8 cellular contexts compared by ENCODE assay signal in genomic region chr7:2555121-2556052, GRCh38. TPM values are rescaled to one million over a fixed set of nuclear protein-coding genes. Genes with fewer than 3 reads are reported as not detected.
DNase-seq lines count a peak whose midpoint lies in the region; ATAC-seq and TF ChIP-seq lines count a peak whose summit lies in the region.

Gene BRAT1 (minus strand): TSS chr7:2555524. CDS start chr7:2554431, 1,093 bp downstream.

- TF ChIP-seq POLR2A in spleen (IDR thresholded peaks at IDR 0.05), result peak; percentile 28 to 87 (median 61)

- CTCF ChIA-PET in WTC11 (lab: Charles Lee), result interaction anchor here (0.5 to 2.1 kb wide), 29 partner anchors 12 to 207 kb away, joined by 3 to 15 read pairs (median 4); partner anchors contain the start of gene TTYH3

- DNase-seq in AG08396 (ENCODE audit: low spot score) (peak; percentile 99), NCI-H2227 treated with DMSO at 0.1 percent for 48 hours (lab: John Stamatoyannopoulos, UW) (peak; percentile 93), WTC11 (ENCODE audit: low spot score) (peak; percentile 99), cardiac fibroblast (ENCODE audit: low read depth in 2 of 2) (peak; percentile 93 to 95), immature natural killer cell (peak; percentile 91 to 94 (median 92)), spleen (peak; percentile 100)

- no peaks in the 10 kb centered on the region for H3K9me3 ChIP-seq in spleen

- no peaks in the 10 kb centered on the region for H3K9me3 Mint-ChIP-seq in WTC11
- H3K9me3 Mint-ChIP-seq in immature natural killer cell, result no peaks in the 10 kb centered on the region

- TF ChIP-seq CTCF in WTC11 (IDR thresholded peaks at IDR 0.05) (no peak), cardiac fibroblast (IDR thresholded peaks at IDR 0.05; ENCODE audit: low read depth, low read length) (peak; percentile 54), spleen (IDR thresholded peaks at IDR 0.05 in 8 of 11, conservative IDR thresholded peaks at IDR 0.05 in 3 of 11) (peak in 8 of 11 experiments; percentile 21 to 57 (median 32))

- H3K4me3 Mint-ChIP-seq in WTC11 (peak within 1 kb of the TSS; percentile 82), immature natural killer cell (peak within 1 kb of the TSS; percentile 82 to 89 (median 84))

- peaks cover 0 to 19% (median 9%) of the 10 kb centered on the region in 6 donors for H3K36me3 ChIP-seq in spleen

- peak within 1 kb of the TSS; percentile 97 to 100 (median 99) for H3K27ac ChIP-seq in spleen

- peak within 1 kb of the TSS; percentile 72 to 75 for H3K4me3 ChIP-seq in cardiac fibroblast (replicated peaks in 1 of 2; ENCODE audit: low read depth in 2 of 2, low read length in 2 of 2)
- H3K4me3 ChIP-seq in spleen, result peak within 1 kb of the TSS; percentile 79 to 96 (median 88)

- WGBS in spleen, 5 donors, result 0 to 1% (median 1%) methylated on average over 57 to 79 of the region's 79 CpGs

- intact Hi-C loops in spleen (cut with DNase I; ENCODE audit: low total_unique reads), result no loop called here

- no peaks in the 10 kb centered on the region for H3K27me3 ChIP-seq in spleen (replicated peaks in 1 of 7)

- H3K27me3 Mint-ChIP-seq in WTC11 (ENCODE audit: low read depth) (no peaks in the 10 kb centered on the region), immature natural killer cell (ENCODE audit: low read depth in 3 of 3) (peaks cover 5 to 16% (median 12%) of the 10 kb centered on the region in 3 donors)

- peaks cover 12% of the 10 kb centered on the region for H3K4me1 Mint-ChIP-seq in WTC11
- H3K4me1 Mint-ChIP-seq in immature natural killer cell, result peaks cover 35 to 36% of the 10 kb centered on the region in 2 donors

- H3K27ac Mint-ChIP-seq in WTC11, result peak within 1 kb of the TSS; percentile 93
- peak within 1 kb of the TSS; percentile 66 to 89 (median 88) for H3K27ac Mint-ChIP-seq in immature natural killer cell

- POLR2A ChIA-PET in WTC11 (lab: Charles Lee), result interaction anchor here (0.7 to 0.9 kb wide), 3 partner anchors 23 to 56 kb away, joined by 3 to 7 read pairs (median 4); no protein-coding TSS in a partner anchor

- peaks cover 22 to 84% (median 66%) of the 10 kb centered on the region in 6 donors for H3K4me1 ChIP-seq in spleen

- peaks cover 24% of the 10 kb centered on the region for H3K36me3 Mint-ChIP-seq in WTC11
- peaks cover 0 to 7% (median 2%) of the 10 kb centered on the region in 3 donors for H3K36me3 Mint-ChIP-seq in immature natural killer cell

- ATAC-seq in GM18907 (IDR thresholded peaks at IDR 0.05; ENCODE audit: unreplicated experiment) (peak; percentile 73), HG03175 (IDR thresholded peaks at IDR 0.05; ENCODE audit: unreplicated experiment) (peak; percentile 73), WTC11 (peak; percentile 90)

TF ChIP-seq in WTC11, 78 proteins besides CTCF, POLR2A, EP300 and RAD21 (continues in another document):
- TF ChIP-seq NFE2L1 (CRISPR knock-in tag; IDR thresholded peaks at IDR 0.05) (no peak), TCF7 (CRISPR knock-in tag; IDR thresholded peaks at IDR 0.05; ENCODE audit: low read depth) (no peak), ATF3 (CRISPR knock-in tag; conservative IDR thresholded peaks at IDR 0.05) (no peak), GRHL2 (CRISPR knock-in tag; IDR thresholded peaks at IDR 0.05; ENCODE audit: insufficient replicate concordance, severe bottlenecking) (no peak), GTF2I (CRISPR knock-in tag; conservative IDR thresholded peaks at IDR 0.05) (no peak), FOXJ3 (CRISPR knock-in tag; IDR thresholded peaks at IDR 0.05; ENCODE audit: borderline replicate concordance) (no peak), ZNF263 (CRISPR knock-in tag; IDR thresholded peaks at IDR 0.05; ENCODE audit: low read depth) (no peak), ZNF423 (CRISPR knock-in tag; IDR thresholded peaks at IDR 0.05) (no peak), NR2C2 (CRISPR knock-in tag; IDR thresholded peaks at IDR 0.05) (no peak), IRF2 (CRISPR knock-in tag; IDR thresholded peaks at IDR 0.05; ENCODE audit: borderline replicate concordance, low read depth) (no peak), NR3C1 (CRISPR knock-in tag; conservative IDR thresholded peaks at IDR 0.05; ENCODE audit: low read depth) (no peak), PRRX2 (CRISPR knock-in tag; IDR thresholded peaks at IDR 0.05) (no peak), KAT7 (CRISPR knock-in tag; IDR thresholded peaks at IDR 0.05; ENCODE audit: borderline replicate concordance) (no peak), HMGXB4 (CRISPR knock-in tag; IDR thresholded peaks at IDR 0.05) (0 out of 2 replicates have a peak, but pooled peaks have one; percentile 12), E2F4 (CRISPR knock-in tag; IDR thresholded peaks at IDR 0.05; ENCODE audit: borderline replicate concordance, low read depth) (no peak), ATF1 (CRISPR knock-in tag; IDR thresholded peaks at IDR 0.05) (no peak), ZMAT4 (CRISPR knock-in tag; IDR thresholded peaks at IDR 0.05) (no peak), NR1H2 (CRISPR knock-in tag; IDR thresholded peaks at IDR 0.05) (no peak)
- TF ChIP-seq, protein P1, sequence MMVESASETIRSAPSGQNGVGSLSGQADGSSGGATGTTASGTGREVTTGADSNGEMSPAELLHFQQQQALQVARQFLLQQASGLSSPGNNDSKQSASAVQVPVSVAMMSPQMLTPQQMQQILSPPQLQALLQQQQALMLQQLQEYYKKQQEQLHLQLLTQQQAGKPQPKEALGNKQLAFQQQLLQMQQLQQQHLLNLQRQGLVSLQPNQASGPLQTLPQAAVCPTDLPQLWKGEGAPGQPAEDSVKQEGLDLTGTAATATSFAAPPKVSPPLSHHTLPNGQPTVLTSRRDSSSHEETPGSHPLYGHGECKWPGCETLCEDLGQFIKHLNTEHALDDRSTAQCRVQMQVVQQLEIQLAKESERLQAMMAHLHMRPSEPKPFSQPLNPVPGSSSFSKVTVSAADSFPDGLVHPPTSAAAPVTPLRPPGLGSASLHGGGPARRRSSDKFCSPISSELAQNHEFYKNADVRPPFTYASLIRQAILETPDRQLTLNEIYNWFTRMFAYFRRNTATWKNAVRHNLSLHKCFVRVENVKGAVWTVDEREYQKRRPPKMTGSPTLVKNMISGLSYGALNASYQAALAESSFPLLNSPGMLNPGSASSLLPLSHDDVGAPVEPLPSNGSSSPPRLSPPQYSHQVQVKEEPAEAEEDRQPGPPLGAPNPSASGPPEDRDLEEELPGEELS (CRISPR knock-in tag; IDR thresholded peaks at IDR 0.05), result peak; percentile 63; the same call in 1 of the 2 replicates
- TF ChIP-seq, protein P2, sequence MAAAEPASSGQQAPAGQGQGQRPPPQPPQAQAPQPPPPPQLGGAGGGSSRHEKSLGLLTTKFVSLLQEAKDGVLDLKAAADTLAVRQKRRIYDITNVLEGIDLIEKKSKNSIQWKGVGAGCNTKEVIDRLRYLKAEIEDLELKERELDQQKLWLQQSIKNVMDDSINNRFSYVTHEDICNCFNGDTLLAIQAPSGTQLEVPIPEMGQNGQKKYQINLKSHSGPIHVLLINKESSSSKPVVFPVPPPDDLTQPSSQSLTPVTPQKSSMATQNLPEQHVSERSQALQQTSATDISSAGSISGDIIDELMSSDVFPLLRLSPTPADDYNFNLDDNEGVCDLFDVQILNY (CRISPR knock-in tag; IDR thresholded peaks at IDR 0.05), result no peak

RNA-seq across cellular contexts. Expression of gene BRAT1, which starts in this region (rescaled TPM):
- total RNA-seq in WTC11 (2021) (44.0 to 50.0 TPM (median 46.1 TPM) in 3 replicates), spleen (10 to 100 TPM; 25.3 to 37.3 (median 32.2) TPM)
- polyA plus RNA-seq in immature natural killer cell (10 to 100 TPM; 15.0 to 42.4 (median 19.2) TPM), spleen (10 to 100 TPM; 26.6 to 50.9 (median 48.9) TPM)

Comparison
In these comparisons a context has a peak if more than half of its experiments do, and no peak if none do; other contexts are left out.
1. Peak in every context shown above with its lines: DNase-seq, ATAC-seq, H3K4me3 ChIP-seq and H3K27ac ChIP-seq.